In the genomic region with DNA sequence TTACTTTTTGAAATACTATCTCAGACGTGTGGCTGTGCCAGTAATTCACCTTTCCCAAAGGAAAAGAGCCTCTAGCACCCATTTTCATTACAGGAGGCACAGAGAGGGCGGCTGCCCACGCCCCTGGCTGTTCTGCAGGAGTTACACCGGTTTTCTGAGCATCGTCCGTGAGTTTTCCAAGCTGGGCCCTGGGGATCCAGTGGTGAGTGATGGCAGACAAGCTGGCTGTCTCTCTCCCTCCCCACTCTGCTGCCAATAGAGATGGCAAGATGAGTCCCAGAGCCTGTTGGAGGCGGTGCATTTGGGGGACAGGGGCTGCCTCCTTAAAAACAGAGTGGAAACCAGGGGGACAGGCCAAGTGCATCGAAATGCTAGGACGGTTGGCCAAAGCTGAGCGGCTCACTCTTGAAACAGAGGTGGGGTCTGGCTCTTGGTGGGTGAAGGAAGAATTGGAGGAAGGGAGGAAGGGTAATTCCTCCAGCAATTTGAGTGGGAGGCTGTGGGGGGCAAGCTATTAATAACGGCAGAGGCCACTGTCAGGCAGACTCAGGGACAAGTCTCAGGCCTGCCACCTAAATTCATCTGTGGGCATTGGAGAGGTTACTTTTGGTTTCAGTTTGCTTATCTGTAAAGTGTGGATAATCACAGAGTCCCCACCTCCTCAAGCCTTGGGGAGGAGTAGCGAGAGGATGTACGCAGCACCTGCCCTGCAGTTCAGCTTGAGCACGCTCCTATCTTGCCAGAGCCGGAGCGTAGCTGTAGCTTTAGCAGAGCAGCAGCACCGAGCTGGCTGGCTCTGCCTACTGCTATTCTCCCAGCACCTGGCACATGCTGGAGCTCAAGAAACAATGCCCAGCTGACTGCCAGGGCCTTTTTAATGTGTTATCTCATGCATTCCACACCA, we compare ENCODE assay signal across 8 cellular contexts. TPM values are rescaled to one million over a fixed set of nuclear protein-coding genes. Genes with fewer than 3 reads are reported as not detected.
A peak's percentile ranks its signal among the peaks of the same experiment; 100 is the strongest.
DNase-seq lines count a peak whose midpoint lies in the region; ATAC-seq and TF ChIP-seq lines count a peak whose summit lies in the region.

No MANE protein-coding gene starts in this region.

- no peak overlapping the region for H3K27ac Mint-ChIP-seq in Calu3 (ENCODE audit: unreplicated experiment)

- H4K20me1 ChIP-seq in smooth muscle cell (ENCODE audit: low read depth): no peaks in the 10 kb centered on the region

- H3K9me3 ChIP-seq in smooth muscle cell (replicated peaks; ENCODE audit: low read depth): no peaks in the 10 kb centered on the region

- H3K4me3 ChIP-seq in fibroblast of villous mesenchyme (ENCODE audit: low read depth, low read length) (no peak overlapping the region), smooth muscle cell (no peak overlapping the region)

- H3K36me3 Mint-ChIP-seq in Calu3 (ENCODE audit: insufficient read depth, unreplicated experiment): peaks cover 4% of the 10 kb centered on the region

- H3F3A ChIP-seq in smooth muscle cell (ENCODE audit: low read depth): no peaks in the 10 kb centered on the region

- 92% methylated on average over 17 of the region's 17 CpGs for WGBS in smooth muscle cell (ENCODE audit: low lambda C conversion rate)

- peak; percentile 72 for ATAC-seq in GM19452 (IDR thresholded peaks at IDR 0.05; ENCODE audit: unreplicated experiment)
- peak; percentile 57 for ATAC-seq in HG03520 (IDR thresholded peaks at IDR 0.05; ENCODE audit: unreplicated experiment)

- peaks cover 31% of the 10 kb centered on the region for H3K27me3 Mint-ChIP-seq in Calu3 (ENCODE audit: unreplicated experiment)

- BruUV-seq in Calu3 (replicated peaks; lab: Mats Ljungman, UMichigan): no TSS peak

- peak; percentile 20 for DNase-seq in Calu3
- peak; percentile 73 for DNase-seq in activated CD4-positive, alpha-beta T cell treated with anti-CD3 and anti-CD28 coated beads for 48 hours
- peak; percentile 6 for DNase-seq in fibroblast of villous mesenchyme (ENCODE audit: low read depth)
- DNase-seq in stimulated activated CD8-positive, alpha-beta memory T cell treated with anti-CD3 and anti-CD28 coated beads, Interleukin-15, amount 100 ng/mL, for 4 hours (ENCODE audit: low read depth in 2 of 2): peak; percentile 4 to 44
- DNase-seq in 8988T: no peak
- no peak for DNase-seq in smooth muscle cell (lab: John Stamatoyannopoulos, UW; ENCODE audit: unreplicated experiment)

- H2AFZ ChIP-seq in smooth muscle cell (ENCODE audit: low read depth): no peak overlapping the region

- TF ChIP-seq CTCF in Calu3 (IDR thresholded peaks at IDR 0.05; ENCODE audit: unreplicated experiment): no peak
- TF ChIP-seq CTCF in fibroblast of villous mesenchyme (IDR thresholded peaks at IDR 0.05; ENCODE audit: insufficient read depth, low read depth, low read length): no peak
- TF ChIP-seq CTCF in smooth muscle cell (IDR thresholded peaks at IDR 0.05; ENCODE audit: borderline replicate concordance, insufficient read depth, poor library complexity, severe bottlenecking): no peak

- H3K27ac ChIP-seq in smooth muscle cell (ENCODE audit: low read depth): no peak overlapping the region

- CTCF ChIA-PET in Calu3 (lab: Charles Lee): interaction anchor here (0.6 to 1.2 kb wide), 3 partner anchors 72 to 142 kb away, joined by 3 to 4 read pairs (median 4); a partner anchor contains a TSS

- no peaks in the 10 kb centered on the region for H3K27me3 ChIP-seq in smooth muscle cell (ENCODE audit: low read depth)

- no peaks in the 10 kb centered on the region for H3K9me3 Mint-ChIP-seq in Calu3 (ENCODE audit: low read depth, unreplicated experiment)

- intact Hi-C loops in Calu3 (cut with micrococcal nuclease; ENCODE audit: unreplicated experiment): loop anchor here (10.0 kb wide), 1 partner anchor 447 kb away; no protein-coding TSS in a partner anchor

- H3K36me3 ChIP-seq in smooth muscle cell (ENCODE audit: low read depth): no peaks in the 10 kb centered on the region

- H3K4me3 Mint-ChIP-seq in Calu3 (ENCODE audit: low read depth, unreplicated experiment): peak overlapping the region; percentile 26

- no peak overlapping the region for H3K4me2 ChIP-seq in smooth muscle cell

- no peaks in the 10 kb centered on the region for H3K4me1 ChIP-seq in smooth muscle cell (ENCODE audit: low read depth)

- peaks cover 17% of the 10 kb centered on the region for H3K4me1 Mint-ChIP-seq in Calu3 (ENCODE audit: low read depth, unreplicated experiment)

- H3K79me2 ChIP-seq in smooth muscle cell (ENCODE audit: low read depth): no peaks in the 10 kb centered on the region

- no peak overlapping the region for H3K9ac ChIP-seq in smooth muscle cell (ENCODE audit: low read depth)

RNA-seq across cellular contexts. Expression of a gene that starts 7.5 kb away (rescaled TPM):
- total RNA-seq in Calu3 (2022) (not detected in 2 replicates), fibroblast of villous mesenchyme (not detected in 2 replicates), smooth muscle cell (not detected in 2 replicates)
- 0.05 and 0.16 TPM in 2 replicates for polyA plus RNA-seq in smooth muscle cell

Comparison
In these comparisons a context has a peak if more than half of its experiments do, and no peak if none do; other contexts are left out.
1. DNase-seq: peak in Calu3 (single experiment), activated CD4-positive, alpha-beta T cell treated with anti-CD3 and anti-CD28 coated beads for 48 hours (single experiment), fibroblast of villous mesenchyme (single experiment) and stimulated activated CD8-positive, alpha-beta memory T cell treated with anti-CD3 and anti-CD28 coated beads, Interleukin-15, amount 100 ng/mL, for 4 hours (2 of 2); none in 8988T (single experiment) and smooth muscle cell (single experiment).